In genomic region chr22:49962012-49962750, GRCh38 we compare ENCODE assay signal across 8 cellular contexts. TPM values are rescaled to one million over a fixed set of nuclear protein-coding genes. Genes with fewer than 3 reads are reported as not detected.
DNase-seq lines count a peak whose midpoint lies in the region; ATAC-seq, FAIRE-seq and TF ChIP-seq lines count a peak whose summit lies in the region.

No MANE protein-coding gene starts in this region.

- DNase-seq in GM12891 (ENCODE audit: insufficient read length, low spot score) (peak; percentile 71), NCI-H1694 (lab: John Stamatoyannopoulos, UW) (peak; percentile 33), WERI-Rb-1 (peak; percentile 93), brain pericyte (ENCODE audit: low read depth, low spot score) (peak; percentile 79), gastrocnemius medialis (peak; percentile 95 to 97)

- TF ChIP-seq POLR2A in GM12891 (IDR thresholded peaks at IDR 0.05; ENCODE audit: low read depth, low read length) = no peak; the same call in 1 of the 2 replicates
- TF ChIP-seq POLR2A in gastrocnemius medialis (IDR thresholded peaks at IDR 0.05) = peak; percentile 90 to 95

- ATAC-seq in gastrocnemius medialis (peak; percentile 54 to 60), GM21390 (IDR thresholded peaks at IDR 0.05; ENCODE audit: unreplicated experiment) (no peak), GM18909 (IDR thresholded peaks at IDR 0.05; ENCODE audit: poor library complexity, unreplicated experiment) (no peak)

- no peak for FAIRE-seq in GM12891 (lab: Jason Lieb, UNC)

- H3K4me1 ChIP-seq in iPS-18a (ENCODE audit: control insufficient read depth, low read depth, low read length) (peaks cover 9% of the 10 kb centered on the region), gastrocnemius medialis (peaks cover 49 to 51% of the 10 kb centered on the region in 2 donors)

- in situ Hi-C loops in gastrocnemius medialis (cut with MboI; ENCODE audit: low sequenced_read_pairs in 4 of 4) = no loop called here

- TF ChIP-seq CTCF in WERI-Rb-1 (IDR thresholded peaks at IDR 0.05; ENCODE audit: low read depth, low read length) (no peak), gastrocnemius medialis (IDR thresholded peaks at IDR 0.05 in 4 of 5, conservative IDR thresholded peaks at IDR 0.05 in 1 of 5) (peak in 1 of 5 experiments; percentile 43)

- peaks cover 32% of the 10 kb centered on the region for H3K36me3 ChIP-seq in WERI-Rb-1
- peaks cover 16% of the 10 kb centered on the region for H3K36me3 ChIP-seq in iPS-18a (ENCODE audit: control insufficient read depth, low read depth, low read length)
- H3K36me3 ChIP-seq in gastrocnemius medialis = peaks cover 2 to 24% of the 10 kb centered on the region in 2 donors

- H3K4me3 ChIP-seq in WERI-Rb-1 (ENCODE audit: low read depth, low read length) = peak overlapping the region; percentile 85
- peak overlapping the region; percentile 78 for H3K4me3 ChIP-seq in iPS-18a (ENCODE audit: low read length)
- H3K4me3 ChIP-seq in gastrocnemius medialis = peak overlapping the region; percentile 83 to 98 (median 88)

- H3K27ac ChIP-seq in WERI-Rb-1 = peak overlapping the region; percentile 86
- no peak overlapping the region for H3K27ac ChIP-seq in iPS-18a (ENCODE audit: low read length)
- peak overlapping the region; percentile 90 to 99 (median 95) for H3K27ac ChIP-seq in gastrocnemius medialis

- peak overlapping the region; percentile 65 for H3K9ac ChIP-seq in iPS-18a (ENCODE audit: low read length)

- no peaks in the 10 kb centered on the region for H3K27me3 ChIP-seq in WERI-Rb-1 (ENCODE audit: insufficient read depth, low read depth, severe bottlenecking)
- peaks cover 7% of the 10 kb centered on the region for H3K27me3 ChIP-seq in iPS-18a (ENCODE audit: control insufficient read depth, insufficient read depth, low read length)
- H3K27me3 ChIP-seq in gastrocnemius medialis = no peaks in the 10 kb centered on the region

- H3K9me3 ChIP-seq in WERI-Rb-1 (ENCODE audit: severe bottlenecking) (no peaks in the 10 kb centered on the region), iPS-18a (ENCODE audit: control insufficient read depth, low read depth, low read length) (no peaks in the 10 kb centered on the region), gastrocnemius medialis (no peaks in the 10 kb centered on the region)

- intact Hi-C loops in gastrocnemius medialis (cut with DNase I; ENCODE audit: low total_unique reads) = loop anchor here (2.0 kb wide), 1 partner anchor 297 kb away; no protein-coding TSS in a partner anchor

TF ChIP-seq in GM12891, 5 proteins besides CTCF, POLR2A, EP300 and RAD21:
- TF ChIP-seq POU2F2 (IDR thresholded peaks at IDR 0.05; ENCODE audit: low read depth, low read length) (no peak), PAX5 (IDR thresholded peaks at IDR 0.05; ENCODE audit: insufficient read depth, low read length, severe bottlenecking) (no peak), TAF1 (IDR thresholded peaks at IDR 0.05; ENCODE audit: low read depth, low read length) (no peak), POLR2AphosphoS5 (IDR thresholded peaks at IDR 0.05; ENCODE audit: low read depth, low read length) (no peak; the same call in 1 of the 2 replicates), SPI1 (IDR thresholded peaks at IDR 0.05; ENCODE audit: low read depth, low read length) (no peak)

RNA-seq across cellular contexts. Expression of gene PIM3, which starts 1.6 kb away (rescaled TPM):
- polyA plus RNA-seq in GM12891 (2012; ENCODE audit: low read depth, missing spikeins) = 34.2 TPM
- total RNA-seq in gastrocnemius medialis = 100 to 1,000 TPM; 165 to 327 (median 188) TPM

RNA-seq across cellular contexts. Expression of gene CRELD2, which starts 43.7 kb away (rescaled TPM):
- polyA plus RNA-seq in GM12891 (2012; ENCODE audit: low read depth, missing spikeins) = 35.8 TPM
- 10 to 100 TPM in 3 of 4 donors, 1 to 10 TPM in 1; 8.9 to 15.0 (median 13.0) TPM for total RNA-seq in gastrocnemius medialis

RNA-seq across cellular contexts. Expression of gene ALG12, which starts 43.9 kb away (rescaled TPM):
- polyA plus RNA-seq in GM12891 (2012; ENCODE audit: low read depth, missing spikeins) = 13.5 TPM
- 1 to 10 TPM; 6.4 to 9.6 (median 8.2) TPM for total RNA-seq in gastrocnemius medialis

RNA-seq across cellular contexts. Expression of gene IL17REL, which starts 50.4 kb away (rescaled TPM):
- 0.05 TPM for polyA plus RNA-seq in GM12891 (2012; ENCODE audit: low read depth, missing spikeins)
- not detected for total RNA-seq in gastrocnemius medialis

Comparison
In these comparisons a context has a peak if more than half of its experiments do, and no peak if none do; other contexts are left out.
1. DNase-seq: peak in every context shown above with its lines; median percentile 96 in gastrocnemius medialis; 93 in WERI-Rb-1; 79 in brain pericyte; 71 in GM12891; 33 in NCI-H1694.
2. ATAC-seq: peak in gastrocnemius medialis (2 of 2); none in GM21390 (single experiment) and GM18909 (single experiment).
3. Peak in every context shown above with its lines, with median percentiles within 50 percentile points of each other: H3K4me3 ChIP-seq.